ENCODE assay signal across 9 cellular contexts in the genomic region with DNA sequence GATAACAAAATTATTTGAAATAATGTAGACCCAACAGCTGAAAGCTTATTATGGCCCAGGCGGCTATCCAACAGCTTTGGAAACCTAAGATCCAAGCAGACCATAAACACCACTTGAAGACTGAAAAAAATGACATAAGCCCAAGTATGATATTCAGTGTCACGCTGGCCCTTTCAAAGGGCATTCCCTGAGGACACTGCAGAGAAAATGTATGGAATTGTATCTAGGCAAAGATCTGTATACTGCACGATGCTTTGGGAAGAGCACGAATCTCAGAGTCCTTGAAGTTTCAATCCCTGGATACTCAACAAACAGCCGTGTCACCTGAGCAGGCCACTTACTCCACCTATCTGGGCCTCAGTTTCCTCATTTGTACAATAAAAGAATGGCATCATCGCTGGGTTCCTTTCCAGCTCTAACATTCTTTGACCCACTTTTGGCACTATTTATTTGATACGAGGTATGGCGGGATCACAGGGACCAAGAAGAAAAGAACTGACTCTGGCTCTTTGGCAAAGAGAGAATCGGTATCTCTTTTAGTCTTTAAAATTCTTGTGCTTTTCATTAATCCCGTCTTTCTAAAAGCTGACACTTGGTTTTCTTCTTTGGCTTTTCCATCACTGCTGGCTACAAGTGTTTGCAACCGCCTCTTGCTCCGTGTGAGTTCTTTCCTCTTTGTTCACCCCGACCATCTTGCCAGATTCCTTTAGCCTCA. TPM values are rescaled to one million over a fixed set of nuclear protein-coding genes. Genes with fewer than 3 reads are reported as not detected.
DNase-seq lines count a peak whose midpoint lies in the region; ATAC-seq, FAIRE-seq and TF ChIP-seq lines count a peak whose summit lies in the region.
"Had no signal": no experiment of that assay in that cellular context is flagged by ENCODE, and none has a peak within 500 bp of the region (broad histone marks: within the 10 kb centered on the region; RNA-seq: fewer than 3 reads in every experiment).

No MANE protein-coding gene starts in this region.

- H3K27ac ChIP-seq in HepG2 (ENCODE audit: extremely low read length, insufficient read depth, low read length) (peak overlapping the region; percentile 58), thyroid gland (peak overlapping the region in 2 of 3 donors; percentile 10 to 85)

- H3K27me3 ChIP-seq in HepG2 (ENCODE audit: control insufficient read depth in 1 of 2, insufficient read depth in 2 of 2, low read length in 2 of 2): peaks cover 0 to 3% of the 10 kb centered on the region in 2 experiments; a peak in 2 of 5 replicates
- no peaks in the 10 kb centered on the region for H3K27me3 ChIP-seq in thyroid gland

- DNase-seq in T-helper 2 cell treated with Interferon-gamma antibody and Interleukin-4, amounts not matched to agents 5 μg/mL and 100 μg/mL, for 36 hours (ENCODE audit: low spot score): no peak
- DNase-seq in T-helper 2 cell (no peak), amniotic epithelial cell (ENCODE audit: low read depth) (peak; percentile 45), HepG2 (ENCODE audit: low spot score) (no peak), thyroid gland (peak in 1 of 2 donors; percentile 8), posterior vena cava (ENCODE audit: low spot score) (no peak)
- DNase-seq in activated effector memory CD4-positive, alpha-beta T cell treated with anti-CD3 and anti-CD28 coated beads, Interleukin-2, amount 50 U/mL, for 16 hours: no peak

- H3K27ac Mint-ChIP-seq in T-helper 2 cell treated with Interferon-gamma antibody and Interleukin-4, amounts not matched to agents 5 μg/mL and 100 μg/mL, for 36 hours: peak overlapping the region; percentile 92

- H3K4me2 ChIP-seq in HepG2 (ENCODE audit: low read depth, low read length): peak overlapping the region; percentile 76

- intact Hi-C loops in HepG2 (cut with micrococcal nuclease; ENCODE audit: unreplicated experiment): loop anchor here (1.0 kb wide), 1 partner anchor 8 kb away; no protein-coding TSS in a partner anchor
- intact Hi-C loops in thyroid gland (cut with DNase I): no loop called here
- intact Hi-C loops in posterior vena cava (cut with DNase I): no loop called here

- H3K36me3 Mint-ChIP-seq in T-helper 2 cell treated with Interferon-gamma antibody and Interleukin-4, amounts not matched to agents 5 μg/mL and 100 μg/mL, for 36 hours (ENCODE audit: low read depth): peaks cover 14% of the 10 kb centered on the region

- ATAC-seq in HepG2 (no peak), GM18909 (IDR thresholded peaks at IDR 0.05; ENCODE audit: poor library complexity, unreplicated experiment) (no peak)

- peak overlapping the region; percentile 81 to 96 (median 91) for H3K4me3 ChIP-seq in HepG2 (replicated peaks in 1 of 3; ENCODE audit: insufficient read depth in 1 of 3, low read depth in 2 of 3, low read length in 3 of 3)
- H3K4me3 ChIP-seq in thyroid gland (replicated peaks in 1 of 3): peak overlapping the region; percentile 21 to 81 (median 50)

- TF ChIP-seq EP300 in HepG2 (IDR thresholded peaks at IDR 0.05; ENCODE audit: low read depth in 2 of 2, low read length in 2 of 2) (no peak), HepG2 (CRISPR knock-in tag; IDR thresholded peaks at IDR 0.05; ENCODE audit: borderline replicate concordance) (no peak)

- H3K27me3 Mint-ChIP-seq in T-helper 2 cell treated with Interferon-gamma antibody and Interleukin-4, amounts not matched to agents 5 μg/mL and 100 μg/mL, for 36 hours (ENCODE audit: low read depth): no peaks in the 10 kb centered on the region

- H3K4me1 ChIP-seq in HepG2 (ENCODE audit: insufficient read depth, low read length) (peaks cover 74% of the 10 kb centered on the region), thyroid gland (peaks cover 4 to 15% of the 10 kb centered on the region in 2 donors)

- TF ChIP-seq RAD21 in HepG2 (CRISPR knock-in tag; IDR thresholded peaks at IDR 0.05): no peak

- no peak for TF ChIP-seq CTCF in HepG2 (CRISPR knock-in tag; IDR thresholded peaks at IDR 0.05)
- no peak for TF ChIP-seq CTCF in thyroid gland (IDR thresholded peaks at IDR 0.05)

- CTCF ChIA-PET in HepG2 (lab: Yijun Ruan, JAX; ENCODE audit: low intra/inter-chr PET ratio, low total read pairs): no interaction called here

- WGBS in HepG2 (ENCODE audit: low lambda C conversion rate): 14% methylated on average over 13 of the region's 13 CpGs
- WGBS in thyroid gland, 2 donors: 38% methylated on average over 13 of the region's 13 CpGs

- in situ Hi-C loops in HepG2 (cut with HindIII; ENCODE audit: extremely low pct_ligation_motif_present, low pct_unique_long_range_greater_than_20kb): no loop called here

- peaks cover 46% of the 10 kb centered on the region for H3K4me1 Mint-ChIP-seq in T-helper 2 cell treated with Interferon-gamma antibody and Interleukin-4, amounts not matched to agents 5 μg/mL and 100 μg/mL, for 36 hours (ENCODE audit: low read depth)

- BruUV-seq in HepG2 (replicated peaks; lab: Mats Ljungman, UMichigan): TSS peak; percentile 54

- H3K36me3 ChIP-seq in HepG2 (replicated peaks in 1 of 2; ENCODE audit: control insufficient read depth in 1 of 2, insufficient read depth in 2 of 2, low read length in 2 of 2): no peaks in the 10 kb centered on the region
- H3K36me3 ChIP-seq in thyroid gland: no peaks in the 10 kb centered on the region

- H2AFZ ChIP-seq in HepG2 (ENCODE audit: low read length): no peak overlapping the region

- FAIRE-seq in HepG2 (lab: Jason Lieb, UNC): no peak
- FAIRE-seq: D721Med had no signal

- POLR2A ChIA-PET in HepG2 (lab: Yijun Ruan, JAX): interaction anchor here (1.0 to 3.6 kb wide), 4 partner anchors 13 to 81 kb away, joined by 3 to 20 read pairs (median 4); partner anchors contain the start of genes GHDC and STAT5A

- peaks cover 57% of the 10 kb centered on the region for H3K79me2 ChIP-seq in HepG2 (ENCODE audit: insufficient read depth, low read length)

- H3K4me3 Mint-ChIP-seq in T-helper 2 cell treated with Interferon-gamma antibody and Interleukin-4, amounts not matched to agents 5 μg/mL and 100 μg/mL, for 36 hours: peak overlapping the region; percentile 97

- TF ChIP-seq POLR2A in HepG2 (IDR thresholded peaks at IDR 0.05; ENCODE audit: insufficient read depth in 1 of 2, low read depth in 2 of 2, low read length in 2 of 2): no peak
- no peak for TF ChIP-seq POLR2A in thyroid gland (IDR thresholded peaks at IDR 0.05)

- H3K9me3 ChIP-seq in HepG2 (ENCODE audit: low read length) (no peaks in the 10 kb centered on the region), thyroid gland (no peaks in the 10 kb centered on the region)

- H4K20me1 ChIP-seq in HepG2 (ENCODE audit: insufficient read depth, low read length): no peaks in the 10 kb centered on the region; the same call in 1 of the 2 replicates

- no peaks in the 10 kb centered on the region for H3K9me3 Mint-ChIP-seq in T-helper 2 cell treated with Interferon-gamma antibody and Interleukin-4, amounts not matched to agents 5 μg/mL and 100 μg/mL, for 36 hours

- peak overlapping the region; percentile 92 for H3K9ac ChIP-seq in HepG2 (ENCODE audit: insufficient read depth, low read depth, low read length)

RNA-seq across cellular contexts. Expression of gene STAT5B, which starts 1.2 kb away (rescaled TPM):
- total RNA-seq in HepG2 (2016; rRNA removed; fragmentation: Illumina TruSeq; extraction: Trizol) (17.2 and 21.0 TPM in 2 replicates), thyroid gland (10 to 100 TPM; 57.6 to 72.6 (median 63.3) TPM), posterior vena cava (10 to 100 TPM; 88.6 to 96.3 TPM)
- 8.8 and 10.4 TPM in 2 replicates for total RNA-seq in HepG2 (2016; cell fraction: cytosol; rRNA removed; fragmentation: Illumina TruSeq; extraction: Trizol; ENCODE audit: low read depth)
- total RNA-seq in HepG2 (2016; cell fraction: insoluble cytoplasmic fraction; rRNA removed; fragmentation: Illumina TruSeq; extraction: Trizol): 14.8 and 23.5 TPM in 2 replicates
- total RNA-seq in HepG2 (2016; cell fraction: membrane; rRNA removed; fragmentation: Illumina TruSeq; extraction: Trizol): 13.7 and 14.6 TPM in 2 replicates
- total RNA-seq in HepG2 (2016; cell fraction: nucleus; rRNA removed; fragmentation: Illumina TruSeq; extraction: Trizol): 21.1 and 22.8 TPM in 2 replicates
- 42.8 and 44.8 TPM in 2 replicates for polyA plus RNA-seq in HepG2 (2011; rRNA removed)
- polyA plus RNA-seq in HepG2 (2011; cell fraction: cytosol; rRNA removed): 18.5 and 22.6 TPM in 2 replicates
- polyA plus RNA-seq in HepG2 (2011; cell fraction: nucleus; rRNA removed): 110 and 115 TPM in 2 replicates
- 27.0 and 34.0 TPM in 2 replicates for polyA plus RNA-seq in HepG2 (2012)
- 3.0 and 3.2 TPM in 2 replicates for polyA plus RNA-seq in HepG2 (2016; cell fraction: cytosol; fragmentation: Illumina TruSeq; extraction: Trizol; ENCODE audit: low read depth)
- 13.9 and 18.4 TPM in 2 replicates for polyA plus RNA-seq in HepG2 (2016; cell fraction: insoluble cytoplasmic fraction; fragmentation: Illumina TruSeq; extraction: Trizol; ENCODE audit: low read depth)
- polyA plus RNA-seq in HepG2 (2016; cell fraction: membrane; fragmentation: Illumina TruSeq; extraction: Trizol; ENCODE audit: low read depth): 8.2 and 9.4 TPM in 2 replicates
- polyA plus RNA-seq in HepG2 (2016; cell fraction: nucleus; fragmentation: Illumina TruSeq; extraction: Trizol; ENCODE audit: insufficient read depth, low read depth): 73.9 and 77.3 TPM in 2 replicates
- polyA minus RNA-seq in HepG2 (2011; rRNA and poly(A)+ RNA removed; ENCODE audit: low replicate concordance): 35.0 and 59.1 TPM in 2 replicates
- 14.9 and 16.6 TPM in 2 replicates for polyA minus RNA-seq in HepG2 (2011; cell fraction: cytosol; rRNA and poly(A)+ RNA removed)
- polyA minus RNA-seq in HepG2 (2011; cell fraction: nucleus; rRNA and poly(A)+ RNA removed): 36.8 and 37.1 TPM in 2 replicates

RNA-seq across cellular contexts. Expression of gene STAT5A, which starts 13.3 kb away (rescaled TPM):
- total RNA-seq in HepG2 (2016; rRNA removed; fragmentation: Illumina TruSeq; extraction: Trizol) (4.1 and 4.5 TPM in 2 replicates), thyroid gland (10 to 100 TPM; 31.9 to 46.1 (median 34.0) TPM), posterior vena cava (10 to 100 TPM; 30.7 to 37.6 TPM)
- 1.5 and 1.6 TPM in 2 replicates for total RNA-seq in HepG2 (2016; cell fraction: cytosol; rRNA removed; fragmentation: Illumina TruSeq; extraction: Trizol; ENCODE audit: low read depth)
- 2.4 and 3.2 TPM in 2 replicates for total RNA-seq in HepG2 (2016; cell fraction: insoluble cytoplasmic fraction; rRNA removed; fragmentation: Illumina TruSeq; extraction: Trizol)
- 3.5 and 3.6 TPM in 2 replicates for total RNA-seq in HepG2 (2016; cell fraction: membrane; rRNA removed; fragmentation: Illumina TruSeq; extraction: Trizol)
- total RNA-seq in HepG2 (2016; cell fraction: nucleus; rRNA removed; fragmentation: Illumina TruSeq; extraction: Trizol): 3.1 and 4.2 TPM in 2 replicates
- 1.2 and 1.4 TPM in 2 replicates for polyA plus RNA-seq in HepG2 (2011; rRNA removed)
- 1.3 and 1.4 TPM in 2 replicates for polyA plus RNA-seq in HepG2 (2011; cell fraction: cytosol; rRNA removed)
- polyA plus RNA-seq in HepG2 (2011; cell fraction: nucleus; rRNA removed): 3.3 and 3.4 TPM in 2 replicates
- polyA plus RNA-seq in HepG2 (2012): 3.9 and 7.9 TPM in 2 replicates
- 1.2 and 1.4 TPM in 2 replicates for polyA plus RNA-seq in HepG2 (2016; cell fraction: cytosol; fragmentation: Illumina TruSeq; extraction: Trizol; ENCODE audit: low read depth)
- polyA plus RNA-seq in HepG2 (2016; cell fraction: insoluble cytoplasmic fraction; fragmentation: Illumina TruSeq; extraction: Trizol; ENCODE audit: low read depth): 2.4 and 3.3 TPM in 2 replicates
- 2.4 and 2.5 TPM in 2 replicates for polyA plus RNA-seq in HepG2 (2016; cell fraction: membrane; fragmentation: Illumina TruSeq; extraction: Trizol; ENCODE audit: low read depth)
- polyA plus RNA-seq in HepG2 (2016; cell fraction: nucleus; fragmentation: Illumina TruSeq; extraction: Trizol; ENCODE audit: insufficient read depth, low read depth): 3.2 and 4.2 TPM in 2 replicates
- polyA minus RNA-seq in HepG2 (2011; rRNA and poly(A)+ RNA removed; ENCODE audit: low replicate concordance): 6.3 and 24.5 TPM in 2 replicates
- 1.7 TPM in 2 replicates for polyA minus RNA-seq in HepG2 (2011; cell fraction: cytosol; rRNA and poly(A)+ RNA removed)
- 1.7 and 3.0 TPM in 2 replicates for polyA minus RNA-seq in HepG2 (2011; cell fraction: nucleus; rRNA and poly(A)+ RNA removed)
